1 cellular context compared by ENCODE assay signal in genomic region chr12:55925371-55925770, GRCh38.
TF ChIP-seq lines count a peak whose summit lies in the region.

No MANE protein-coding gene starts in this region.

TF ChIP-seq in HEK293, 187 proteins besides CTCF, POLR2A, EP300 and RAD21 (continued from another document):
- TF ChIP-seq ZNF18 (tag by site-specific recombination; IDR thresholded peaks at IDR 0.05) (no peak), ELK4 (IDR thresholded peaks at IDR 0.05; ENCODE audit: borderline replicate concordance, low read depth, low read length) (no peak), ZNF184 (tag by site-specific recombination; IDR thresholded peaks at IDR 0.05) (no peak), ZSCAN16 (tag by site-specific recombination; IDR thresholded peaks at IDR 0.05) (no peak), KLF16 (tag by site-specific recombination; IDR thresholded peaks at IDR 0.05) (0 out of 2 replicates have a peak, but pooled peaks have one; percentile 37), ZNF529 (tag by site-specific recombination; IDR thresholded peaks at IDR 0.05; ENCODE audit: insufficient replicate concordance) (no peak), ZSCAN30 (tag by site-specific recombination; IDR thresholded peaks at IDR 0.05) (no peak), GLI2 (tag by site-specific recombination; IDR thresholded peaks at IDR 0.05; ENCODE audit: borderline replicate concordance, low read depth) (no peak)
